9 cellular contexts compared by ENCODE assay signal in the genomic region with DNA sequence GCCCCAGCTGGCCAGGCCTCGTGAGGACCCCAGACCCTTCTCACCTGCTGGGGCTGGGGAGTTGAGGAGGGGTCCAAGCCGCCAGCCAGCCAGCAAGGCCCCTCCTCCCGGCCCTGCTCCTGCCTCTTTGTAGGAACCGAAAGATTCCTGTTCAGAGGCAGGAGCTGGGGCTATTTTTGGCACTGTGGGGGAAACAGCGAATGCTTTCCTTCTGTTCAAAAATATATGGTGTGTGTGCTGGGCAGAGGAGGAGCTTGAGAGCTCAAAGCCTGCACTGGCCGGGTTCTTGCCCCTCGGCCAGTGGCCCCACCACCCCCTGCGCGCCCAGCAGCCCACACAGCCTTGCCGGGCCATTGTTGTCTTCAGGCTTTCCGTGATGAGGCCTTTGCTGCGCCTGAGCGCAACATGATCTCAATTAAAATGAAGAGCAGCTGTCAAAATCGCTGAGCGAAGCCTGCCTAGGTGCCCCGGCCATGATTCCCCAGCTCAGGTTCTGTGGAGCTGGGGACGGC. TPM values are rescaled to one million over a fixed set of nuclear protein-coding genes. Genes with fewer than 3 reads are reported as not detected.
DNase-seq lines count a peak whose midpoint lies in the region; ATAC-seq and TF ChIP-seq lines count a peak whose summit lies in the region.
"Had no signal": no experiment of that assay in that cellular context is flagged by ENCODE, and none has a peak within 500 bp of the region (broad histone marks: within the 10 kb centered on the region; RNA-seq: fewer than 3 reads in every experiment).

No MANE protein-coding gene starts in this region.

- peaks cover 46% of the 10 kb centered on the region for H3K4me1 Mint-ChIP-seq in neural crest cell

- H3K27ac ChIP-seq in A673 (ENCODE audit: low read depth, low read length, poor library complexity, severe bottlenecking) (peak overlapping the region; percentile 35), ectodermal cell (ENCODE audit: insufficient read depth, low read depth, low read length, poor library complexity, severe bottlenecking) (peak overlapping the region; percentile 74), OCI-LY7 (ENCODE audit: low read depth, low read length, poor library complexity, severe bottlenecking) (no peak overlapping the region)

- no peak overlapping the region for H2AFZ ChIP-seq in OCI-LY7 (ENCODE audit: low read length)

- no peak for ATAC-seq in HG03097 (IDR thresholded peaks at IDR 0.05; ENCODE audit: low FRiP score, unreplicated experiment)
- ATAC-seq: left lobe of liver had no signal

- BruUV-seq in A673 (replicated peaks; lab: Mats Ljungman, UMichigan) = no TSS peak
- BruUV-seq in OCI-LY7 (replicated peaks; lab: Mats Ljungman, UMichigan) = no TSS peak

- H3K9me3 Mint-ChIP-seq in neural crest cell = no peaks in the 10 kb centered on the region

- H3K4me1 ChIP-seq in A673 (ENCODE audit: insufficient read depth, low read length, poor library complexity, severe bottlenecking) = peaks cover 26% of the 10 kb centered on the region
- peaks cover 42% of the 10 kb centered on the region for H3K4me1 ChIP-seq in ectodermal cell (ENCODE audit: control insufficient read depth, insufficient read depth, low read length)
- H3K4me1 ChIP-seq in OCI-LY7 (ENCODE audit: insufficient read depth, low read length, poor library complexity, severe bottlenecking) = no peaks in the 10 kb centered on the region

- H3K4me3 Mint-ChIP-seq in neural crest cell = peak overlapping the region; percentile 75

- H4K20me1 ChIP-seq in OCI-LY7 (ENCODE audit: insufficient read depth, low read length) = no peaks in the 10 kb centered on the region

- H3K27me3 Mint-ChIP-seq in neural crest cell (ENCODE audit: low read depth) = no peaks in the 10 kb centered on the region

- CTCF ChIA-PET in A673 (lab: Charles Lee) = no interaction called here
- CTCF ChIA-PET in OCI-LY7 (lab: Charles Lee; ENCODE audit: unreplicated experiment) = no interaction called here

- DNase-seq in A673 (ENCODE audit: low spot score) (no peak), NCI-H2227 treated with DMSO at 0.1 percent for 48 hours (lab: John Stamatoyannopoulos, UW) (peak; percentile 40), neural crest cell (ENCODE audit: low read depth, low spot score) (no peak), SKM-1 treated with dmso at 0.1 percent for 144 hours (lab: John Stamatoyannopoulos, UW; ENCODE audit: unreplicated experiment) (no peak), GM20000 (ENCODE audit: low spot score) (no peak), OCI-LY7 (ENCODE audit: low spot score) (no peak)

- no peak overlapping the region for H3K4me2 ChIP-seq in OCI-LY7 (ENCODE audit: low read length)

- H3K9me3 ChIP-seq in A673 (ENCODE audit: low read depth, low read length, poor library complexity, severe bottlenecking) (no peaks in the 10 kb centered on the region), ectodermal cell (ENCODE audit: control insufficient read depth, low read length) (no peaks in the 10 kb centered on the region), OCI-LY7 (ENCODE audit: low read length) (no peaks in the 10 kb centered on the region)

- no peak for TF ChIP-seq CTCF in A673 (conservative IDR thresholded peaks at IDR 0.05; ENCODE audit: low read depth, low read length)
- TF ChIP-seq CTCF in neural crest cell (conservative IDR thresholded peaks at IDR 0.05) = no peak
- TF ChIP-seq CTCF in GM20000 (IDR thresholded peaks at IDR 0.05; ENCODE audit: extremely low read depth, missing control alignments) = no peak
- no peak for TF ChIP-seq CTCF in OCI-LY7 (conservative IDR thresholded peaks at IDR 0.05; ENCODE audit: low read length)

- no peaks in the 10 kb centered on the region for H3K36me3 ChIP-seq in A673 (ENCODE audit: insufficient read depth, low read length, poor library complexity, severe bottlenecking)
- H3K36me3 ChIP-seq in ectodermal cell (ENCODE audit: control insufficient read depth, insufficient read depth, low read length) = no peaks in the 10 kb centered on the region
- no peaks in the 10 kb centered on the region for H3K36me3 ChIP-seq in OCI-LY7 (ENCODE audit: insufficient read depth, low read length)

- WGBS in ectodermal cell, 2 experiments = 20 to 21% methylated on average over 17 of the region's 17 CpGs

- intact Hi-C loops in A673 (cut with micrococcal nuclease; ENCODE audit: unreplicated experiment) = no loop called here
- intact Hi-C loops in OCI-LY7 (cut with micrococcal nuclease; ENCODE audit: unreplicated experiment) = no loop called here

- no peaks in the 10 kb centered on the region for H3K36me3 Mint-ChIP-seq in neural crest cell (ENCODE audit: low read depth)

- no peak overlapping the region for H3K4me3 ChIP-seq in A673 (ENCODE audit: low read depth, low read length, poor library complexity, severe bottlenecking)
- no peak overlapping the region for H3K4me3 ChIP-seq in ectodermal cell (ENCODE audit: insufficient read depth, low read depth, low read length)
- no peak overlapping the region for H3K4me3 ChIP-seq in OCI-LY7 (ENCODE audit: low read depth, low read length, poor library complexity, severe bottlenecking)

- no peaks in the 10 kb centered on the region for H3K9me2 ChIP-seq in OCI-LY7 (ENCODE audit: insufficient read depth, low read length)

- peak overlapping the region; percentile 98 for H3K27ac Mint-ChIP-seq in neural crest cell (ENCODE audit: unreplicated experiment)

- H3K27me3 ChIP-seq in A673 (replicated peaks; ENCODE audit: insufficient read depth, low read depth, low read length, poor library complexity) (no peaks in the 10 kb centered on the region), ectodermal cell (ENCODE audit: control insufficient read depth, insufficient read depth, low read length, poor library complexity, severe bottlenecking) (no peaks in the 10 kb centered on the region)

- H3K79me2 ChIP-seq in OCI-LY7 (ENCODE audit: insufficient read depth, low read depth, low read length) = no peaks in the 10 kb centered on the region

- POLR2A ChIA-PET in A673 (lab: Charles Lee; ENCODE audit: low non-redundant PET) (no interaction called here), OCI-LY7 (lab: Charles Lee) (no interaction called here)

RNA-seq across cellular contexts. Expression of gene NCS1, which starts 13.3 kb away (rescaled TPM):
- total RNA-seq in A673 (2021) (58.6 and 58.8 TPM in 2 replicates), neural crest cell (60.1 and 67.8 TPM in 2 replicates), OCI-LY7 (2022) (not detected in 2 replicates)
- polyA plus RNA-seq in ectodermal cell (2013, experiment 1 of 4) = 29.1 TPM
- polyA plus RNA-seq in ectodermal cell (2013, experiment 2 of 4) = 36.3 TPM
- polyA plus RNA-seq in ectodermal cell (2013, experiment 3 of 4) = 20.9 TPM
- polyA plus RNA-seq in ectodermal cell (2013, experiment 4 of 4) = 22.0 TPM
- total RNA-seq in OCI-LY7 (2014; rRNA removed; shearing (Covaris generic)) = not detected in 2 replicates

Comparison
In these comparisons a context has a peak if more than half of its experiments do, and no peak if none do; other contexts are left out.
1. RNA of gene NCS1, which starts 13.3 kb away (total RNA-seq): 60.1 to 67.8 TPM in neural crest cell and 58.6 to 58.8 TPM in A673; not detected in OCI-LY7; every median in the first group is over 10 times any median in the second.